Comparison of ENCODE assay signal across 1 cellular context in genomic region chr19:36114763-36115452, GRCh38.
TF ChIP-seq lines count a peak whose summit lies in the region.

TSS of gene POLR2I (minus strand) at chr19:36114875. CDS start at chr19:36114856, 19 bp downstream.

TF ChIP-seq in K562, 482 proteins besides CTCF, POLR2A, EP300 and RAD21 (continued from another document and continues in another):
- no peak for TF ChIP-seq NFE2 (IDR thresholded peaks at IDR 0.05; ENCODE audit: low read depth)
- TF ChIP-seq ATF2 (CRISPR knock-in tag; IDR thresholded peaks at IDR 0.05): no peak
- TF ChIP-seq ESRRA (IDR thresholded peaks at IDR 0.05; ENCODE audit: borderline replicate concordance, low read depth): peak; percentile 74; the same call in 1 of the 2 replicates
- no peak for TF ChIP-seq RBM22 (IDR thresholded peaks at IDR 0.05; ENCODE audit: low read depth, low read length, poor library complexity, severe bottlenecking)
- TF ChIP-seq ZKSCAN8 (CRISPR knock-in tag; IDR thresholded peaks at IDR 0.05): no peak
- TF ChIP-seq DIDO1 (tag; IDR thresholded peaks at IDR 0.05; ENCODE audit: low read depth): no peak
- TF ChIP-seq JUN (IDR thresholded peaks at IDR 0.05; ENCODE audit: borderline replicate concordance, low read depth, low read length): peak; percentile 63; the same call in 1 of the 2 replicates
- no peak for TF ChIP-seq JUN (CRISPR knock-in tag; IDR thresholded peaks at IDR 0.05; ENCODE audit: borderline replicate concordance)
- no peak for TF ChIP-seq EHMT2 (IDR thresholded peaks at IDR 0.05)
- TF ChIP-seq SIRT6 (IDR thresholded peaks at IDR 0.05; ENCODE audit: low read depth, low read length): no peak
- TF ChIP-seq SNAPC5 (CRISPR knock-in tag; IDR thresholded peaks at IDR 0.05): no peak
- TF ChIP-seq BRF2 (IDR thresholded peaks at IDR 0.05; ENCODE audit: borderline replicate concordance, insufficient read depth, insufficient read length): no peak
- TF ChIP-seq REST (CRISPR knock-in tag; IDR thresholded peaks at IDR 0.05; ENCODE audit: low read depth): peak; percentile 75; the same call in 1 of the 2 replicates
- no peak for TF ChIP-seq ZNF347 (CRISPR knock-in tag; IDR thresholded peaks at IDR 0.05; ENCODE audit: low read depth)
- TF ChIP-seq RERE (CRISPR knock-in tag; IDR thresholded peaks at IDR 0.05; ENCODE audit: borderline replicate concordance): no peak
- TF ChIP-seq COPS2 (conservative IDR thresholded peaks at IDR 0.05): no peak
- TF ChIP-seq SMARCA4 (IDR thresholded peaks at IDR 0.05): no peak
- no peak for TF ChIP-seq IRF2 (CRISPR knock-in tag; IDR thresholded peaks at IDR 0.05)
- TF ChIP-seq CREB3L1 (IDR thresholded peaks at IDR 0.05; ENCODE audit: borderline replicate concordance, low read depth): peak; percentile 78
- TF ChIP-seq TGIF2 (CRISPR knock-in tag; IDR thresholded peaks at IDR 0.05): no peak
- no peak for TF ChIP-seq MLX (CRISPR knock-in tag; conservative IDR thresholded peaks at IDR 0.05)
- TF ChIP-seq DLX4 (CRISPR knock-in tag; IDR thresholded peaks at IDR 0.05): no peak
- TF ChIP-seq PCBP2 (IDR thresholded peaks at IDR 0.05; ENCODE audit: low read depth, low read length, poor library complexity, severe bottlenecking): no peak
- TF ChIP-seq RREB1 (CRISPR knock-in tag; IDR thresholded peaks at IDR 0.05): no peak
- TF ChIP-seq NR0B1 (IDR thresholded peaks at IDR 0.05; ENCODE audit: partially characterized antibody): no peak
- no peak for TF ChIP-seq SNIP1 (IDR thresholded peaks at IDR 0.05; ENCODE audit: low read depth)
- TF ChIP-seq PRPF4 (IDR thresholded peaks at IDR 0.05; ENCODE audit: insufficient read depth, low read depth, low read length, poor library complexity, severe bottlenecking): no peak
- TF ChIP-seq MTA3 (IDR thresholded peaks at IDR 0.05; ENCODE audit: borderline replicate concordance): peak; percentile 99
- TF ChIP-seq ZNF717 (CRISPR knock-in tag; IDR thresholded peaks at IDR 0.05): no peak
- no peak for TF ChIP-seq ZNF586 (CRISPR knock-in tag; conservative IDR thresholded peaks at IDR 0.05)
- 0 out of 2 replicates have a peak, but pooled peaks have one; percentile 8 for TF ChIP-seq SREBF1 (IDR thresholded peaks at IDR 0.05; ENCODE audit: borderline replicate concordance, low read depth, low read length)
- TF ChIP-seq GMEB1 (CRISPR knock-in tag; IDR thresholded peaks at IDR 0.05): peak; percentile 47; the same call in 1 of the 2 replicates
